ENCODE assay signal across 1 cellular context in the genomic region with DNA sequence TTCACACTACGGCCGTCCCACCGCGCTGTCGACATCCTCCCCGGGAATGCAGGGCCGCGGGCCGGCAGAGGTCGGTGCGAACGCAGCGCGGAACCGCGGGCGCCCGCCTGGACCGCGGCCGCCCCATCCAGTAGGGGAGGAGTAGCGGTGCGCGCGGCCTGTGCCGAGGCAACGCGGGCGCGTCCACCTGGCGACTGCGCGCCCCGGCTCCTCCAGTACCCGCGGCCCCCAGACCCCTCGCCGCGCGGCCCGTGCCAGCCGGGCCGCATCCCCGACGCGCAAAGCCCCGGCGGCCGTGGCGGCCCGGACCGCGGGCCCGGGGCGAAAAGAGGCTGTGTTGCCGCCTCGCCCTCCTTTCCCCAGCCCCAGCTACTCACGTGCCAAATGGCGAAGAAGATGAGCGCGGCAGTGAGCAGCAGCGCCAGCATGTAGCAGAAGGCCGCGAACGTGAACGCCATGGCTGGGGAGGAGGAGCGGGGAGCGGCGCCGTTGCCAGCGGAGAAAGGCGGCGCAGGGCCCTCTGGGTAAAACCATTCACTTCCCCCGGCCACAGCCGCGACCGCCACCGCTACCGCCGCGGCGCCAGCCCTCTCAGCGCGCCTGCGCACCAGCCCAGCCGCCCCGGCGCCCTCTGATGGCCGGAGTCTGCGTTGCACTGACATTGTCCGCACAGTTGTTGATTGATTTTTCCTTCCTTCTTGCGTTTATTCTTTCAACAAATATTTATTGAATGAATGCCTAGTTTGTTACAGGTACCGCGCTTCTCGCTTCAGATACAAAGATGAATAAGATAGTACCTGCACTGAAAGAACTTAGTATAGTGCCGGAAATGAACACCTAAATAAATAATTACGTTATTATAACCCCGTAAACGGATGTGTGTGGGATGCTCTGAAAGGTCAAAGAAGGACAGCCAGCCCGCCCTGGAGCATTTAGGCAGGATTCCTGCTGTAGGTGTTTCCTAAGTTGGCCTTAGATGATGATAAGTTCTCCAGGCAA.
TF ChIP-seq lines count a peak whose summit lies in the region.

A gene (minus strand): TSS at position 505 of the 999 bp plus-strand sequence. CDS start 47 bp downstream, at position 458.

TF ChIP-seq in HepG2, 621 proteins besides CTCF, POLR2A, EP300 and RAD21 (continued from another document and continues in another):
- TF ChIP-seq, protein P1, sequence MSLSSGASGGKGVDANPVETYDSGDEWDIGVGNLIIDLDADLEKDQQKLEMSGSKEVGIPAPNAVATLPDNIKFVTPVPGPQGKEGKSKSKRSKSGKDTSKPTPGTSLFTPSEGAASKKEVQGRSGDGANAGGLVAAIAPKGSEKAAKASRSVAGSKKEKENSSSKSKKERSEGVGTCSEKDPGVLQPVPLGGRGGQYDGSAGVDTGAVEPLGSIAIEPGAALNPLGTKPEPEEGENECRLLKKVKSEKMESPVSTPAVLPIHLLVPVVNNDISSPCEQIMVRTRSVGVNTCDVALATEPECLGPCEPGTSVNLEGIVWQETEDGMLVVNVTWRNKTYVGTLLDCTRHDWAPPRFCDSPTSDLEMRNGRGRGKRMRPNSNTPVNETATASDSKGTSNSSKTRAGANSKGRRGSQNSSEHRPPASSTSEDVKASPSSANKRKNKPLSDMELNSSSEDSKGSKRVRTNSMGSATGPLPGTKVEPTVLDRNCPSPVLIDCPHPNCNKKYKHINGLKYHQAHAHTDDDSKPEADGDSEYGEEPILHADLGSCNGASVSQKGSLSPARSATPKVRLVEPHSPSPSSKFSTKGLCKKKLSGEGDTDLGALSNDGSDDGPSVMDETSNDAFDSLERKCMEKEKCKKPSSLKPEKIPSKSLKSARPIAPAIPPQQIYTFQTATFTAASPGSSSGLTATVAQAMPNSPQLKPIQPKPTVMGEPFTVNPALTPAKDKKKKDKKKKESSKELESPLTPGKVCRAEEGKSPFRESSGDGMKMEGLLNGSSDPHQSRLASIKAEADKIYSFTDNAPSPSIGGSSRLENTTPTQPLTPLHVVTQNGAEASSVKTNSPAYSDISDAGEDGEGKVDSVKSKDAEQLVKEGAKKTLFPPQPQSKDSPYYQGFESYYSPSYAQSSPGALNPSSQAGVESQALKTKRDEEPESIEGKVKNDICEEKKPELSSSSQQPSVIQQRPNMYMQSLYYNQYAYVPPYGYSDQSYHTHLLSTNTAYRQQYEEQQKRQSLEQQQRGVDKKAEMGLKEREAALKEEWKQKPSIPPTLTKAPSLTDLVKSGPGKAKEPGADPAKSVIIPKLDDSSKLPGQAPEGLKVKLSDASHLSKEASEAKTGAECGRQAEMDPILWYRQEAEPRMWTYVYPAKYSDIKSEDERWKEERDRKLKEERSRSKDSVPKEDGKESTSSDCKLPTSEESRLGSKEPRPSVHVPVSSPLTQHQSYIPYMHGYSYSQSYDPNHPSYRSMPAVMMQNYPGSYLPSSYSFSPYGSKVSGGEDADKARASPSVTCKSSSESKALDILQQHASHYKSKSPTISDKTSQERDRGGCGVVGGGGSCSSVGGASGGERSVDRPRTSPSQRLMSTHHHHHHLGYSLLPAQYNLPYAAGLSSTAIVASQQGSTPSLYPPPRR (CRISPR knock-in tag; IDR thresholded peaks at IDR 0.05; ENCODE audit: borderline replicate concordance) = peak; percentile 35; the same call in 1 of the 2 replicates
- no peak for TF ChIP-seq ZNF652 (CRISPR knock-in tag; IDR thresholded peaks at IDR 0.05; ENCODE audit: borderline replicate concordance, low read depth)
- no peak for TF ChIP-seq SSRP1 (CRISPR knock-in tag; IDR thresholded peaks at IDR 0.05)
- TF ChIP-seq, protein P2, sequence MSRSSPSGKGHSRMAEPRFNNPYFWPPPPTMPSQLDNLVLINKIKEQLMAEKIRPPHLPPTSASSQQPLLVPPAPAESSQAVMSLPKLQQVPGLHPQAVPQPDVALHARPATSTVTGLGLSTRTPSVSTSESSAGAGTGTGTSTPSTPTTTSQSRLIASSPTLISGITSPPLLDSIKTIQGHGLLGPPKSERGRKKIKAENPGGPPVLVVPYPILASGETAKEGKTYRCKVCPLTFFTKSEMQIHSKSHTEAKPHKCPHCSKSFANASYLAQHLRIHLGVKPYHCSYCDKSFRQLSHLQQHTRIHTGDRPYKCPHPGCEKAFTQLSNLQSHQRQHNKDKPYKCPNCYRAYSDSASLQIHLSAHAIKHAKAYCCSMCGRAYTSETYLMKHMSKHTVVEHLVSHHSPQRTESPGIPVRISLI (CRISPR knock-in tag; IDR thresholded peaks at IDR 0.05; ENCODE audit: borderline replicate concordance) = no peak
- no peak for TF ChIP-seq ZNF724P (CRISPR knock-in tag; IDR thresholded peaks at IDR 0.05; ENCODE audit: borderline replicate concordance)
- TF ChIP-seq CBX2 (IDR thresholded peaks at IDR 0.05; ENCODE audit: low read depth, low read length) = no peak
- TF ChIP-seq CBX2 (CRISPR knock-in tag; IDR thresholded peaks at IDR 0.05; ENCODE audit: low read depth) = no peak
- peak; percentile 89 for TF ChIP-seq ZMYM4 (CRISPR knock-in tag; IDR thresholded peaks at IDR 0.05)
- TF ChIP-seq, protein P3, sequence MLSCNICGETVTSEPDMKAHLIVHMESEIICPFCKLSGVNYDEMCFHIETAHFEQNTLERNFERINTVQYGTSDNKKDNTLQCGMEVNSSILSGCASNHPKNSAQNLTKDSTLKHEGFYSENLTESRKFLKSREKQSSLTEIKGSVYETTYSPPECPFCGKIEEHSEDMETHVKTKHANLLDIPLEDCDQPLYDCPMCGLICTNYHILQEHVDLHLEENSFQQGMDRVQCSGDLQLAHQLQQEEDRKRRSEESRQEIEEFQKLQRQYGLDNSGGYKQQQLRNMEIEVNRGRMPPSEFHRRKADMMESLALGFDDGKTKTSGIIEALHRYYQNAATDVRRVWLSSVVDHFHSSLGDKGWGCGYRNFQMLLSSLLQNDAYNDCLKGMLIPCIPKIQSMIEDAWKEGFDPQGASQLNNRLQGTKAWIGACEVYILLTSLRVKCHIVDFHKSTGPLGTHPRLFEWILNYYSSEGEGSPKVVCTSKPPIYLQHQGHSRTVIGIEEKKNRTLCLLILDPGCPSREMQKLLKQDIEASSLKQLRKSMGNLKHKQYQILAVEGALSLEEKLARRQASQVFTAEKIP (CRISPR knock-in tag; IDR thresholded peaks at IDR 0.05; ENCODE audit: borderline replicate concordance) = no peak
- TF ChIP-seq KDM4B (CRISPR knock-in tag; IDR thresholded peaks at IDR 0.05) = peak; percentile 66; the same call in 1 of the 2 replicates
- TF ChIP-seq, protein P4, sequence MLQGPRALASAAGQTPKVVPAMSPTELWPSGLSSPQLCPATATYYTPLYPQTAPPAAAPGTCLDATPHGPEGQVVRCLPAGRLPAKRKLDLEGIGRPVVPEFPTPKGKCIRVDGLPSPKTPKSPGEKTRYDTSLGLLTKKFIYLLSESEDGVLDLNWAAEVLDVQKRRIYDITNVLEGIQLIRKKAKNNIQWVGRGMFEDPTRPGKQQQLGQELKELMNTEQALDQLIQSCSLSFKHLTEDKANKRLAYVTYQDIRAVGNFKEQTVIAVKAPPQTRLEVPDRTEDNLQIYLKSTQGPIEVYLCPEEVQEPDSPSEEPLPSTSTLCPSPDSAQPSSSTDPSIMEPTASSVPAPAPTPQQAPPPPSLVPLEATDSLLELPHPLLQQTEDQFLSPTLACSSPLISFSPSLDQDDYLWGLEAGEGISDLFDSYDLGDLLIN (CRISPR knock-in tag; IDR thresholded peaks at IDR 0.05; ENCODE audit: borderline replicate concordance) = no peak
- TF ChIP-seq ZNF7 (CRISPR knock-in tag; IDR thresholded peaks at IDR 0.05) = 0 out of 2 replicates have a peak, but pooled peaks have one; percentile 18
- TF ChIP-seq GLI4 (CRISPR knock-in tag; IDR thresholded peaks at IDR 0.05; ENCODE audit: borderline replicate concordance) = no peak; the same call in 1 of the 2 replicates
- TF ChIP-seq ZNF160 (CRISPR knock-in tag; IDR thresholded peaks at IDR 0.05) = 0 out of 2 replicates have a peak, but pooled peaks have one; percentile 70
- TF ChIP-seq ZNF670 (CRISPR knock-in tag; IDR thresholded peaks at IDR 0.05; ENCODE audit: borderline replicate concordance) = peak; percentile 77; the same call in 1 of the 2 replicates
- no peak for TF ChIP-seq MEIS1 (CRISPR knock-in tag; IDR thresholded peaks at IDR 0.05; ENCODE audit: borderline replicate concordance)
- peak; percentile 37; the same call in 1 of the 2 replicates for TF ChIP-seq ELF3 (CRISPR knock-in tag; IDR thresholded peaks at IDR 0.05)
- no peak for TF ChIP-seq ZNF644 (CRISPR knock-in tag; IDR thresholded peaks at IDR 0.05; ENCODE audit: low read depth)
- TF ChIP-seq ZNF143 (CRISPR knock-in tag; IDR thresholded peaks at IDR 0.05) = peak; percentile 88
- TF ChIP-seq ZNF713 (CRISPR knock-in tag; IDR thresholded peaks at IDR 0.05) = no peak
- no peak for TF ChIP-seq ZNF468 (CRISPR knock-in tag; IDR thresholded peaks at IDR 0.05)
- TF ChIP-seq, protein P5, sequence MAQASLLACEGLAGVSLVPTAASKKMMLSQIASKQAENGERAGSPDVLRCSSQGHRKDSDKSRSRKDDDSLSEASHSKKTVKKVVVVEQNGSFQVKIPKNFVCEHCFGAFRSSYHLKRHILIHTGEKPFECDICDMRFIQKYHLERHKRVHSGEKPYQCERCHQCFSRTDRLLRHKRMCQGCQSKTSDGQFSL (CRISPR knock-in tag; IDR thresholded peaks at IDR 0.05) = no peak
- peak; percentile 91 for TF ChIP-seq SRY (CRISPR knock-in tag; IDR thresholded peaks at IDR 0.05)
- no peak for TF ChIP-seq ZNF619 (CRISPR knock-in tag; IDR thresholded peaks at IDR 0.05)
- TF ChIP-seq GATAD2A (CRISPR knock-in tag; IDR thresholded peaks at IDR 0.05) = peak; percentile 75
- TF ChIP-seq, protein P6, sequence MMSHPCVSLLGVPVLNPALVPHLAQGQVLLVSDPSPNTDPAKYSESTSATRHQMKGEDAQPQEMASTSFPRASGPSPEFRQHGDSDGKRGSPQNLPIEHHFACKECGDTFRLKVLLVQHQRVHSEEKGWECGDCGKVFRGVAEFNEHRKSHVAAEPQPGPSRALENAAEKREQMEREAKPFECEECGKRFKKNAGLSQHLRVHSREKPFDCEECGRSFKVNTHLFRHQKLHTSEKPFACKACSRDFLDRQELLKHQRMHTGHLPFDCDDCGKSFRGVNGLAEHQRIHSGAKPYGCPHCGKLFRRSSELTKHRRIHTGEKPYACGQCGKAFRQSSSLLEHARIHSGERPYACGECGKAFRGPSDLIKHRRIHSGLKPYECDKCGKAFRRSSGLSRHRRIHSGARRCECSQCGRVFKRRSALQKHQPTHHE (CRISPR knock-in tag; IDR thresholded peaks at IDR 0.05; ENCODE audit: borderline replicate concordance) = no peak
- no peak for TF ChIP-seq SIX1 (CRISPR knock-in tag; IDR thresholded peaks at IDR 0.05; ENCODE audit: borderline replicate concordance)
- TF ChIP-seq IRF2 (CRISPR knock-in tag; IDR thresholded peaks at IDR 0.05) = no peak
- TF ChIP-seq HOXA5 (CRISPR knock-in tag; IDR thresholded peaks at IDR 0.05) = no peak
- TF ChIP-seq, protein P7, sequence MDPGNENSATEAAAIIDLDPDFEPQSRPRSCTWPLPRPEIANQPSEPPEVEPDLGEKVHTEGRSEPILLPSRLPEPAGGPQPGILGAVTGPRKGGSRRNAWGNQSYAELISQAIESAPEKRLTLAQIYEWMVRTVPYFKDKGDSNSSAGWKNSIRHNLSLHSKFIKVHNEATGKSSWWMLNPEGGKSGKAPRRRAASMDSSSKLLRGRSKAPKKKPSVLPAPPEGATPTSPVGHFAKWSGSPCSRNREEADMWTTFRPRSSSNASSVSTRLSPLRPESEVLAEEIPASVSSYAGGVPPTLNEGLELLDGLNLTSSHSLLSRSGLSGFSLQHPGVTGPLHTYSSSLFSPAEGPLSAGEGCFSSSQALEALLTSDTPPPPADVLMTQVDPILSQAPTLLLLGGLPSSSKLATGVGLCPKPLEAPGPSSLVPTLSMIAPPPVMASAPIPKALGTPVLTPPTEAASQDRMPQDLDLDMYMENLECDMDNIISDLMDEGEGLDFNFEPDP (CRISPR knock-in tag; conservative IDR thresholded peaks at IDR 0.05) = no peak
- TF ChIP-seq ARHGAP35 (CRISPR knock-in tag; IDR thresholded peaks at IDR 0.05; ENCODE audit: borderline replicate concordance) = no peak
- TF ChIP-seq, protein P8, sequence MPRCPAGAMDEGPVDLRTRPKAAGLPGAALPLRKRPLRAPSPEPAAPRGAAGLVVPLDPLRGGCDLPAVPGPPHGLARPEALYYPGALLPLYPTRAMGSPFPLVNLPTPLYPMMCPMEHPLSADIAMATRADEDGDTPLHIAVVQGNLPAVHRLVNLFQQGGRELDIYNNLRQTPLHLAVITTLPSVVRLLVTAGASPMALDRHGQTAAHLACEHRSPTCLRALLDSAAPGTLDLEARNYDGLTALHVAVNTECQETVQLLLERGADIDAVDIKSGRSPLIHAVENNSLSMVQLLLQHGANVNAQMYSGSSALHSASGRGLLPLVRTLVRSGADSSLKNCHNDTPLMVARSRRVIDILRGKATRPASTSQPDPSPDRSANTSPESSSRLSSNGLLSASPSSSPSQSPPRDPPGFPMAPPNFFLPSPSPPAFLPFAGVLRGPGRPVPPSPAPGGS (CRISPR knock-in tag; IDR thresholded peaks at IDR 0.05) = peak; percentile 74
- peak; percentile 89; the same call in 1 of the 2 replicates for TF ChIP-seq ZNF138 (CRISPR knock-in tag; IDR thresholded peaks at IDR 0.05; ENCODE audit: low read depth)
- no peak; the same call in 1 of the 2 replicates for TF ChIP-seq ZNF556 (CRISPR knock-in tag; IDR thresholded peaks at IDR 0.05; ENCODE audit: borderline replicate concordance)
- TF ChIP-seq POLR2G (IDR thresholded peaks at IDR 0.05; ENCODE audit: low read depth, low read length) = peak; percentile 90
- no peak for TF ChIP-seq MIER2 (CRISPR knock-in tag; IDR thresholded peaks at IDR 0.05)
- TF ChIP-seq, protein P9, sequence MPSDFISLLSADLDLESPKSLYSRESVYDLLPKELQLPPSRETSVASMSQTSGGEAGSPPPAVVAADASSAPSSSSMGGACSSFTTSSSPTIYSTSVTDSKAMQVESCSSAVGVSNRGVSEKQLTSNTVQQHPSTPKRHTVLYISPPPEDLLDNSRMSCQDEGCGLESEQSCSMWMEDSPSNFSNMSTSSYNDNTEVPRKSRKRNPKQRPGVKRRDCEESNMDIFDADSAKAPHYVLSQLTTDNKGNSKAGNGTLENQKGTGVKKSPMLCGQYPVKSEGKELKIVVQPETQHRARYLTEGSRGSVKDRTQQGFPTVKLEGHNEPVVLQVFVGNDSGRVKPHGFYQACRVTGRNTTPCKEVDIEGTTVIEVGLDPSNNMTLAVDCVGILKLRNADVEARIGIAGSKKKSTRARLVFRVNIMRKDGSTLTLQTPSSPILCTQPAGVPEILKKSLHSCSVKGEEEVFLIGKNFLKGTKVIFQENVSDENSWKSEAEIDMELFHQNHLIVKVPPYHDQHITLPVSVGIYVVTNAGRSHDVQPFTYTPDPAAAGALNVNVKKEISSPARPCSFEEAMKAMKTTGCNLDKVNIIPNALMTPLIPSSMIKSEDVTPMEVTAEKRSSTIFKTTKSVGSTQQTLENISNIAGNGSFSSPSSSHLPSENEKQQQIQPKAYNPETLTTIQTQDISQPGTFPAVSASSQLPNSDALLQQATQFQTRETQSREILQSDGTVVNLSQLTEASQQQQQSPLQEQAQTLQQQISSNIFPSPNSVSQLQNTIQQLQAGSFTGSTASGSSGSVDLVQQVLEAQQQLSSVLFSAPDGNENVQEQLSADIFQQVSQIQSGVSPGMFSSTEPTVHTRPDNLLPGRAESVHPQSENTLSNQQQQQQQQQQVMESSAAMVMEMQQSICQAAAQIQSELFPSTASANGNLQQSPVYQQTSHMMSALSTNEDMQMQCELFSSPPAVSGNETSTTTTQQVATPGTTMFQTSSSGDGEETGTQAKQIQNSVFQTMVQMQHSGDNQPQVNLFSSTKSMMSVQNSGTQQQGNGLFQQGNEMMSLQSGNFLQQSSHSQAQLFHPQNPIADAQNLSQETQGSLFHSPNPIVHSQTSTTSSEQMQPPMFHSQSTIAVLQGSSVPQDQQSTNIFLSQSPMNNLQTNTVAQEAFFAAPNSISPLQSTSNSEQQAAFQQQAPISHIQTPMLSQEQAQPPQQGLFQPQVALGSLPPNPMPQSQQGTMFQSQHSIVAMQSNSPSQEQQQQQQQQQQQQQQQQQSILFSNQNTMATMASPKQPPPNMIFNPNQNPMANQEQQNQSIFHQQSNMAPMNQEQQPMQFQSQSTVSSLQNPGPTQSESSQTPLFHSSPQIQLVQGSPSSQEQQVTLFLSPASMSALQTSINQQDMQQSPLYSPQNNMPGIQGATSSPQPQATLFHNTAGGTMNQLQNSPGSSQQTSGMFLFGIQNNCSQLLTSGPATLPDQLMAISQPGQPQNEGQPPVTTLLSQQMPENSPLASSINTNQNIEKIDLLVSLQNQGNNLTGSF (CRISPR knock-in tag; IDR thresholded peaks at IDR 0.05) = no peak
